ENCODE assay signal across 8 cellular contexts in the genomic region with DNA sequence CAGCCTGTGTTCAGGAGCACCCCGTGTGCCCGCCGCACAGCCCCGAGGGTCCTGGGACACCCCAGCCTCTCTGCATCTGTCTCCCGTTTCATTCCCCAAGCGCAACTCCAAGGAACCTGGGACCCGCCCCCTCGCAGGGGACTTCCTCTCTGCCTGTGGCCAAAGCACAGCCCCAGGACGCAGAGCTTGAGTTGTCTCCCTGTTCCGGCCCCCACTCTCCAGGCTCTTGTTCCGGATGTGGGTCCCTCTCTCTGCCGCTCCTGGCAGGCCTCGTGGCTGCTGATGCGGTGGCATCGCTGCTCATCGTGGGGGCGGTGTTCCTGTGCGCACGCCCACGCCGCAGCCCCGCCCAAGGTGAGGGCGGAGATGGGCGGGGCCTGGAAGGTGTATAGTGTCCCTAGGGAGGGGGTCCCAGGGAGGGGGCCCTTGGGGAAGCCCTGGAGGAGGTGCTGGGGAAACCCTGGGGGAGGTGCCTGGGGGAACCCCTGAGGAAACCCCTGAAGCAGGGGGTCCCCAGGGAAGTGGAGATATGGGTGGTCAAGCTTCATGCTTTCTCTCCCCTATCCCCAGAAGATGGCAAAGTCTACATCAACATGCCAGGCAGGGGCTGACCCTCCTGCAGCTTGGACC. TPM values are rescaled to one million over a fixed set of nuclear protein-coding genes. Genes with fewer than 3 reads are reported as not detected.
A peak's percentile ranks its signal among the peaks of the same experiment; 100 is the strongest.
DNase-seq lines count a peak whose midpoint lies in the region; ATAC-seq and TF ChIP-seq lines count a peak whose summit lies in the region.

No MANE protein-coding gene starts in this region.

- intact Hi-C loops in tibial artery (cut with DNase I; ENCODE audit: low total_unique reads), result no loop called here

- peaks cover 0 to 45% (median 15%) of the 10 kb centered on the region in 3 donors for H3K4me1 ChIP-seq in gastroesophageal sphincter
- H3K4me1 ChIP-seq in osteoblast (ENCODE audit: insufficient read depth, low read length), result peaks cover 23% of the 10 kb centered on the region
- peaks cover 0 to 13% (median 4%) of the 10 kb centered on the region in 4 donors for H3K4me1 ChIP-seq in tibial artery

- H3K27me3 ChIP-seq in gastroesophageal sphincter (no peaks in the 10 kb centered on the region), osteoblast (ENCODE audit: insufficient read depth, low read length) (no peaks in the 10 kb centered on the region), tibial artery (no peaks in the 10 kb centered on the region)

- DNase-seq in AG20443 (ENCODE audit: low spot score), result peak; percentile 77
- peak; percentile 43 for DNase-seq in HPDE6-E6E7 (ENCODE audit: extremely low spot score)
- DNase-seq in SHP77 (lab: John Stamatoyannopoulos, UW), result peak; percentile 66 to 83
- peak; percentile 91 for DNase-seq in activated gamma-delta T cell treated with Interleukin-2 at 50 U/mL for 16 hours
- peak; percentile 89 for DNase-seq in osteoblast (ENCODE audit: insufficient read length, low spot score, missing footprints)
- peak; percentile 78 to 86 for DNase-seq in tibial artery

- peak overlapping the region; percentile 89 for H2AFZ ChIP-seq in osteoblast (ENCODE audit: low read length)

- peaks cover 6% of the 10 kb centered on the region for H3K79me2 ChIP-seq in osteoblast (ENCODE audit: insufficient read depth, low read length)

- TF ChIP-seq CTCF in gastroesophageal sphincter (IDR thresholded peaks at IDR 0.05) (no peak), osteoblast (IDR thresholded peaks at IDR 0.05; ENCODE audit: extremely low read depth, low read depth, low read length) (no peak), tibial artery (IDR thresholded peaks at IDR 0.05) (no peak)

- WGBS in gastroesophageal sphincter (ENCODE audit: low coverage in 1 of 2), 2 donors, result 20 to 26% methylated on average over 1 to 7 of the region's 24 CpGs

- H3K27ac ChIP-seq in gastroesophageal sphincter (peak overlapping the region in 3 of 4 donors; percentile 90 to 97 (median 93)), osteoblast (ENCODE audit: low read depth, low read length) (no peak overlapping the region), tibial artery (no peak overlapping the region)

- ATAC-seq in GM19035 (IDR thresholded peaks at IDR 0.05; ENCODE audit: unreplicated experiment) (peak; percentile 40), gastroesophageal sphincter (peak; percentile 26)

- TF ChIP-seq EP300 in gastroesophageal sphincter (IDR thresholded peaks at IDR 0.05), result no peak

- no peaks in the 10 kb centered on the region for H3K9me3 ChIP-seq in gastroesophageal sphincter
- H3K9me3 ChIP-seq in osteoblast (ENCODE audit: low read depth, low read length), result no peaks in the 10 kb centered on the region
- no peaks in the 10 kb centered on the region for H3K9me3 ChIP-seq in tibial artery

- TF ChIP-seq POLR2A in gastroesophageal sphincter (IDR thresholded peaks at IDR 0.05), result peak in 1 of 2 donors; percentile 14

- H3K36me3 ChIP-seq in gastroesophageal sphincter (no peaks in the 10 kb centered on the region), osteoblast (ENCODE audit: insufficient read depth, low read length) (no peaks in the 10 kb centered on the region), tibial artery (no peaks in the 10 kb centered on the region)

- peak overlapping the region; percentile 75 for H3K4me2 ChIP-seq in osteoblast (ENCODE audit: insufficient read depth, low read length)

- no peaks in the 10 kb centered on the region for H4K20me1 ChIP-seq in osteoblast (ENCODE audit: insufficient read depth, low read length)

- H3K4me3 ChIP-seq in gastroesophageal sphincter (peak overlapping the region in 1 of 2 donors; percentile 20), osteoblast (ENCODE audit: insufficient read depth, low read length) (peak overlapping the region; percentile 55), tibial artery (no peak overlapping the region)

RNA-seq across cellular contexts. Expression of a gene that starts 1.3 kb away (rescaled TPM):
- 1 to 10 TPM in 3 of 4 donors, not detected in 1; 1.8 to 3.1 (median 3.0) TPM for total RNA-seq in gastroesophageal sphincter
- 0.36 and 1.5 TPM in 2 replicates for total RNA-seq in osteoblast

RNA-seq across cellular contexts. Expression of a gene that starts 3.3 kb away (rescaled TPM):
- 1 to 10 TPM; 2.8 to 9.5 (median 5.7) TPM for total RNA-seq in gastroesophageal sphincter
- total RNA-seq in osteoblast, result 4.4 and 5.8 TPM in 2 replicates

RNA-seq across cellular contexts. Expression of a gene that starts 4.4 kb away (rescaled TPM):
- 100 to 1,000 TPM in 1 of 4 donors, 10 to 100 TPM in 2, 1 to 10 TPM in 1; 3.0 to 116 (median 45.3) TPM for total RNA-seq in gastroesophageal sphincter
- 0.36 TPM in 1 of 2 replicates, not detected in the other for total RNA-seq in osteoblast

RNA-seq across cellular contexts. Expression of a gene that starts 32.5 kb away (rescaled TPM):
- total RNA-seq in gastroesophageal sphincter (10 to 100 TPM in 2 of 4 donors, 1 to 10 TPM in 2; 6.7 to 18.5 (median 9.1) TPM), osteoblast (4.4 and 6.9 TPM in 2 replicates)

RNA-seq across cellular contexts. Expression of a gene that starts 35.3 kb away (rescaled TPM):
- total RNA-seq in gastroesophageal sphincter (10 to 100 TPM in 1 of 4 donors, 1 to 10 TPM in 3; 4.7 to 10.0 (median 8.8) TPM), osteoblast (2.1 and 3.6 TPM in 2 replicates)

Comparison
In these comparisons a context has a peak if more than half of its experiments do, and no peak if none do; other contexts are left out.
1. H3K27ac ChIP-seq: peak in gastroesophageal sphincter (3 of 4); none in osteoblast (single experiment) and tibial artery (0 of 2).
2. Peak in every context shown above with its lines, with median percentiles within 50 percentile points of each other: DNase-seq.